ENCODE assay signal across 8 cellular contexts in genomic region chr17:51120357-51120738, GRCh38.
A peak's percentile ranks its signal among the peaks of the same experiment; 100 is the strongest.
DNase-seq lines count a peak whose midpoint lies in the region; ATAC-seq and TF ChIP-seq lines count a peak whose summit lies in the region.

No MANE protein-coding gene starts in this region.

- H3K9me3 ChIP-seq in NT2/D1 (ENCODE audit: insufficient read depth, low read length) = no peaks in the 10 kb centered on the region

- no peaks in the 10 kb centered on the region for H3K36me3 ChIP-seq in NT2/D1 (ENCODE audit: insufficient read depth, insufficient read length, low read length)

- ATAC-seq in GM18511 (IDR thresholded peaks at IDR 0.05; ENCODE audit: unreplicated experiment) (peak; percentile 54), HG02973 (IDR thresholded peaks at IDR 0.05; ENCODE audit: unreplicated experiment) (peak; percentile 22)
- ATAC-seq in activated naive CD8-positive, alpha-beta T cell treated with anti-CD3 and anti-CD28 coated beads, Interleukin-2, amount 50 U/mL, for 24 hours = peak; percentile 60

- peaks cover 1% of the 10 kb centered on the region for H3K36me3 Mint-ChIP-seq in activated naive CD8-positive, alpha-beta T cell treated with anti-CD3 and anti-CD28 coated beads, Interleukin-2, amount 50 U/mL, for 24 hours (ENCODE audit: low read depth)

- peak overlapping the region; percentile 91 for H3K27ac Mint-ChIP-seq in activated naive CD8-positive, alpha-beta T cell treated with anti-CD3 and anti-CD28 coated beads, Interleukin-2, amount 50 U/mL, for 24 hours

- H3K27me3 ChIP-seq in NT2/D1 (ENCODE audit: insufficient read depth, insufficient read length) = no peaks in the 10 kb centered on the region

- no peaks in the 10 kb centered on the region for H3K4me1 ChIP-seq in NT2/D1 (ENCODE audit: insufficient read depth, insufficient read length)

- TF ChIP-seq CTCF in AG04449 (IDR thresholded peaks at IDR 0.05; ENCODE audit: insufficient read depth, low read length, missing control alignments) = no peak

- peak overlapping the region; percentile 99 for H3K9ac ChIP-seq in NT2/D1 (ENCODE audit: insufficient read length, low read depth)

- peaks cover 61% of the 10 kb centered on the region for H3K4me1 Mint-ChIP-seq in activated naive CD8-positive, alpha-beta T cell treated with anti-CD3 and anti-CD28 coated beads, Interleukin-2, amount 50 U/mL, for 24 hours

- DNase-seq in AG04449 (ENCODE audit: low read depth, low spot score) (no peak), NT2/D1 (ENCODE audit: low read depth, low spot score) (no peak), hepatic stellate cell (ENCODE audit: low spot score) (peak; percentile 43), retina (peak; percentile 90)
- DNase-seq in activated naive CD8-positive, alpha-beta T cell treated with anti-CD3 and anti-CD28 coated beads, Interleukin-2, amount 50 U/mL, for 24 hours = no peak
- DNase-seq in activated effector memory CD4-positive, alpha-beta T cell treated with anti-CD3 and anti-CD28 coated beads, Interleukin-2, amount 50 U/mL, for 16 hours = no peak

- POLR2A ChIA-PET in AG04449 (lab: Yijun Ruan, JAX) = interaction anchor here (0.6 to 2.6 kb wide), 7 partner anchors 16 to 254 kb away, joined by 3 to 9 read pairs (median 3); partner anchors contain the start of genes NME1 and TOB1

- H3K4me3 ChIP-seq in AG04449 (ENCODE audit: low read depth, low read length) (peak overlapping the region; percentile 96), NT2/D1 (ENCODE audit: insufficient read length, low read depth) (peak overlapping the region; percentile 99)

- no peaks in the 10 kb centered on the region for H3K9me3 Mint-ChIP-seq in activated naive CD8-positive, alpha-beta T cell treated with anti-CD3 and anti-CD28 coated beads, Interleukin-2, amount 50 U/mL, for 24 hours

- CTCF ChIA-PET in AG04449 (lab: Yijun Ruan, JAX) = interaction anchor here (0.5 to 4.3 kb wide), 9 partner anchors 10 to 119 kb away, joined by 3 to 21 read pairs (median 3); partner anchors contain the start of gene NME1

- H3K27me3 Mint-ChIP-seq in activated naive CD8-positive, alpha-beta T cell treated with anti-CD3 and anti-CD28 coated beads, Interleukin-2, amount 50 U/mL, for 24 hours = no peaks in the 10 kb centered on the region

- peak overlapping the region; percentile 92 for H3K4me3 Mint-ChIP-seq in activated naive CD8-positive, alpha-beta T cell treated with anti-CD3 and anti-CD28 coated beads, Interleukin-2, amount 50 U/mL, for 24 hours

Comparison
In these comparisons a context has a peak if more than half of its experiments do, and no peak if none do; other contexts are left out.
1. DNase-seq: peak in hepatic stellate cell (single experiment) and retina (single experiment); none in AG04449 (single experiment), NT2/D1 (single experiment), activated naive CD8-positive, alpha-beta T cell treated with anti-CD3 and anti-CD28 coated beads, Interleukin-2, amount 50 U/mL, for 24 hours (single experiment) and activated effector memory CD4-positive, alpha-beta T cell treated with anti-CD3 and anti-CD28 coated beads, Interleukin-2, amount 50 U/mL, for 16 hours (single experiment).
2. Peak in every context shown above with its lines, with median percentiles within 50 percentile points of each other: ATAC-seq.